1 cellular context compared by ENCODE assay signal in genomic region chr11:17538731-17539130, GRCh38.
TF ChIP-seq lines count a peak whose summit lies in the region.

No MANE protein-coding gene starts in this region.

TF ChIP-seq in GM23338, 12 proteins besides CTCF, POLR2A, EP300 and RAD21 (continued from another document):
- TF ChIP-seq REST (IDR thresholded peaks at IDR 0.05; ENCODE audit: unreplicated experiment) = no peak
- no peak for TF ChIP-seq POLR2AphosphoS5 (IDR thresholded peaks at IDR 0.05; ENCODE audit: low read depth)
- TF ChIP-seq CREB1 (CRISPR knock-in tag; IDR thresholded peaks at IDR 0.05; ENCODE audit: low read depth) = no peak
- no peak for TF ChIP-seq NANOG (IDR thresholded peaks at IDR 0.05; ENCODE audit: borderline replicate concordance)
- no peak for TF ChIP-seq JUNB (IDR thresholded peaks at IDR 0.05; ENCODE audit: unreplicated experiment)
- no peak for TF ChIP-seq EZH2 (IDR thresholded peaks at IDR 0.05; ENCODE audit: low read depth, unreplicated experiment)
TF ChIP-seq in GM23338: peak in this region for 0.
